Comparison of ENCODE assay signal across 20 cellular contexts in the genomic region with DNA sequence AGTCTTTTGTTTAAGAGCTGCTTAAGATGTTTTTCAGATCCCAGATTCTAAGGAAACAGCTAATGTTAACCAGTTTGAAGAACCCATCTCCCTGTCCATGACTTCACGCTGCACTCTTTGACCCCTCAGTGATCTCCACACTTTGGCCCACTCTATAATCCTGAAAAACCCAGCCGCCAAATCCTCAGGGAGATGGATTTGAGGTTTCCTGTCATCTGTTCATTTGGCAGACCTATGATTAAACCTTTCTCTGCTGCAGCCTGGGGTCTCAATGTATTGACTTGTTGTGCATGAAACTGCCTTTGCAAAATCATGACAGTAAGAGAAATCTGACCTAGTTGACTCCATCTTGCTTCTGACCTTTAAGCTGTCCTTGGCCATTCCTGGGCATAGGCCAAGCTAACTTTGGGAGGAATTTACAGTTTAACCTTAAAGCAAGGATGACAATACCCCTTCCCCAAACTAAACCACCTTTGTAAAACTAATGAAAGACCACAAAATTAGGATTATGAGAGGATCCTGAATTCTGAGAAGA. TPM values are rescaled to one million over a fixed set of nuclear protein-coding genes. Genes with fewer than 3 reads are reported as not detected.
DNase-seq lines count a peak whose midpoint lies in the region; ATAC-seq and TF ChIP-seq lines count a peak whose summit lies in the region.
"Had no signal": no experiment of that assay in that cellular context is flagged by ENCODE, and none has a peak within 500 bp of the region (broad histone marks: within the 10 kb centered on the region; RNA-seq: fewer than 3 reads in every experiment).

No MANE protein-coding gene starts in this region.

- H3K27ac ChIP-seq in WERI-Rb-1, result no peak overlapping the region
- no peak overlapping the region for H3K27ac ChIP-seq in trophoblast cell (ENCODE audit: low read depth, low read length)
- no peak overlapping the region for H3K27ac ChIP-seq in lower lobe of right lung
- H3K27ac ChIP-seq: BLaER1, GM23248 had no signal

- H3K79me1 ChIP-seq in trophoblast cell (ENCODE audit: low read length), result no peaks in the 10 kb centered on the region

- no peak overlapping the region for H3K27ac Mint-ChIP-seq in activated CD4-positive, alpha-beta T cell treated with anti-CD3 and anti-CD28 coated beads, Interleukin-2, amount 10 ng/mL, durations not matched to agents 24 days and 14 days
- H3K27ac Mint-ChIP-seq in T-helper 17 cell, result no peak overlapping the region
- H3K27ac Mint-ChIP-seq: CD14-positive monocyte; CD4-positive, alpha-beta memory T cell had no signal

- H4K12ac ChIP-seq in trophoblast cell (ENCODE audit: low read depth, low read length), result no peak overlapping the region

- peaks cover 0 to 5% of the 10 kb centered on the region in 2 experiments for H3K4me1 ChIP-seq in trophoblast cell (ENCODE audit: control insufficient read depth in 1 of 2, insufficient read depth in 2 of 2, low read length in 2 of 2)
- H3K4me1 ChIP-seq in lower lobe of right lung, result no peaks in the 10 kb centered on the region
- H3K4me1 ChIP-seq: BLaER1 had no signal

- peak overlapping the region; percentile 8 for H4K91ac ChIP-seq in trophoblast cell (ENCODE audit: low read depth, low read length)

- no peak overlapping the region for H3K18ac ChIP-seq in trophoblast cell (ENCODE audit: low read length)

- no peaks in the 10 kb centered on the region for H3K9me3 Mint-ChIP-seq in activated CD4-positive, alpha-beta T cell treated with anti-CD3 and anti-CD28 coated beads, Interleukin-2, amount 10 ng/mL, durations not matched to agents 24 days and 14 days
- H3K9me3 Mint-ChIP-seq: CD4-positive, alpha-beta memory T cell had no signal

- no CpG with 5 or more reads among the region's 2 CpGs for WGBS in trophoblast cell (ENCODE audit: extremely low coverage, insufficient coverage, insufficient read length)

- H4K8ac ChIP-seq in trophoblast cell (ENCODE audit: low read depth, low read length), result no peak overlapping the region

- no peak overlapping the region for H2BK5ac ChIP-seq in trophoblast cell (ENCODE audit: low read depth, low read length, poor library complexity)

- H3K23ac ChIP-seq in trophoblast cell (ENCODE audit: low read length), result no peak overlapping the region

- H3K79me2 ChIP-seq in trophoblast cell (ENCODE audit: control insufficient read depth, insufficient read depth, low read length, poor library complexity), result no peaks in the 10 kb centered on the region

- no peak overlapping the region for H3K14ac ChIP-seq in trophoblast cell (ENCODE audit: low read length)

- H2AFZ ChIP-seq in trophoblast cell (ENCODE audit: insufficient read depth, low read length, poor library complexity), result no peak overlapping the region
- H2AFZ ChIP-seq: GM23248 had no signal

- H2AK5ac ChIP-seq in trophoblast cell (ENCODE audit: low read length), result no peak overlapping the region

- H3K9ac ChIP-seq in trophoblast cell (ENCODE audit: low read length), result no peak overlapping the region
- H3K9ac ChIP-seq: BLaER1, GM23248 had no signal

- no peaks in the 10 kb centered on the region for H3K9me3 ChIP-seq in WERI-Rb-1 (ENCODE audit: severe bottlenecking)
- no peaks in the 10 kb centered on the region for H3K9me3 ChIP-seq in trophoblast cell (ENCODE audit: insufficient read depth, low read depth, low read length)
- no peaks in the 10 kb centered on the region for H3K9me3 ChIP-seq in T-helper 17 cell (ENCODE audit: control insufficient read depth, low read length, poor library complexity, severe bottlenecking)
- no peaks in the 10 kb centered on the region for H3K9me3 ChIP-seq in lower lobe of right lung
- H3K9me3 ChIP-seq: BLaER1 had no signal

- H3K4ac ChIP-seq in trophoblast cell (ENCODE audit: low read depth, low read length), result no peak overlapping the region

- H3K27me3 ChIP-seq in WERI-Rb-1 (ENCODE audit: insufficient read depth, low read depth, severe bottlenecking) (no peaks in the 10 kb centered on the region), trophoblast cell (ENCODE audit: insufficient read depth, low read length) (no peaks in the 10 kb centered on the region), lower lobe of right lung (ENCODE audit: low read depth) (no peaks in the 10 kb centered on the region)
- H3K27me3 ChIP-seq: BLaER1 had no signal

- H3K36me3 ChIP-seq in WERI-Rb-1 (no peaks in the 10 kb centered on the region), trophoblast cell (ENCODE audit: control insufficient read depth in 1 of 2, insufficient read depth in 2 of 2, low read length in 2 of 2) (no peaks in the 10 kb centered on the region), lower lobe of right lung (no peaks in the 10 kb centered on the region)
- H3K36me3 ChIP-seq: BLaER1 had no signal

- H3K4me1 Mint-ChIP-seq in activated CD4-positive, alpha-beta T cell treated with anti-CD3 and anti-CD28 coated beads, Interleukin-2, amount 10 ng/mL, durations not matched to agents 24 days and 14 days, result no peaks in the 10 kb centered on the region
- peaks cover 2% of the 10 kb centered on the region for H3K4me1 Mint-ChIP-seq in T-helper 17 cell
- H3K4me1 Mint-ChIP-seq: CD14-positive monocyte; CD4-positive, alpha-beta memory T cell had no signal

- H3K4me2 ChIP-seq in trophoblast cell (ENCODE audit: low read length), result no peak overlapping the region
- H3K4me2 ChIP-seq: BLaER1 had no signal

- intact Hi-C loops in activated CD4-positive, alpha-beta T cell treated with anti-CD3 and anti-CD28 coated beads, Interleukin-2, amount 10 ng/mL, durations not matched to agents 24 days and 14 days (cut with micrococcal nuclease), result no loop called here
- intact Hi-C loops in lower lobe of right lung (cut with DNase I), result no loop called here

- no peak overlapping the region for H2BK12ac ChIP-seq in trophoblast cell (ENCODE audit: low read length)

- H3K4me3 ChIP-seq in WERI-Rb-1 (ENCODE audit: low read depth, low read length), result no peak overlapping the region
- H3K4me3 ChIP-seq in trophoblast cell (ENCODE audit: low read depth, low read length), result no peak overlapping the region
- H3K4me3 ChIP-seq in lower lobe of right lung, result no peak overlapping the region
- H3K4me3 ChIP-seq: BLaER1, GM23248 had no signal

- H3K36me3 Mint-ChIP-seq in activated CD4-positive, alpha-beta T cell treated with anti-CD3 and anti-CD28 coated beads, Interleukin-2, amount 10 ng/mL, durations not matched to agents 24 days and 14 days (ENCODE audit: low read depth), result no peaks in the 10 kb centered on the region
- H3K36me3 Mint-ChIP-seq in T-helper 17 cell (ENCODE audit: low read depth), result no peaks in the 10 kb centered on the region
- H3K36me3 Mint-ChIP-seq: CD14-positive monocyte; CD4-positive, alpha-beta memory T cell had no signal

- peak; percentile 30 for DNase-seq in activated CD4-positive, alpha-beta T cell treated with anti-CD3 and anti-CD28 coated beads, Interleukin-2, amount 10 ng/mL, durations not matched to agents 24 days and 14 days
- no peak for DNase-seq in activated CD4-positive, alpha-beta T cell treated with anti-CD3 and anti-CD28 coated beads, Interleukin-2, amount 50 U/mL, for 1 hour
- DNase-seq in WERI-Rb-1 (peak; percentile 19), trophoblast cell (no peak), NCI-H345 treated with DMSO at 0.1 percent for 48 hours (lab: John Stamatoyannopoulos, UW; ENCODE audit: unreplicated experiment) (no peak), T-helper 17 cell (no peak), lower lobe of right lung (no peak)
- DNase-seq: 8988T; CD4-positive, alpha-beta memory T cell; DMS153; DMS79; GDM1; GM23248; HCEC 1CT had no signal

- H2BK120ac ChIP-seq in trophoblast cell (ENCODE audit: insufficient read depth, low read length, poor library complexity), result no peak overlapping the region

- peaks cover 13% of the 10 kb centered on the region for H3K27me3 Mint-ChIP-seq in activated CD4-positive, alpha-beta T cell treated with anti-CD3 and anti-CD28 coated beads, Interleukin-2, amount 10 ng/mL, durations not matched to agents 24 days and 14 days
- H3K27me3 Mint-ChIP-seq in T-helper 17 cell, result peaks cover 31% of the 10 kb centered on the region

- H3K4me3 Mint-ChIP-seq in activated CD4-positive, alpha-beta T cell treated with anti-CD3 and anti-CD28 coated beads, Interleukin-2, amount 10 ng/mL, durations not matched to agents 24 days and 14 days, result no peak overlapping the region
- H3K4me3 Mint-ChIP-seq in T-helper 17 cell, result no peak overlapping the region
- H3K4me3 Mint-ChIP-seq: CD14-positive monocyte; CD4-positive, alpha-beta memory T cell had no signal

- ATAC-seq in T-helper 17 cell (no peak), lower lobe of right lung (no peak)

- no peak for TF ChIP-seq CTCF in WERI-Rb-1 (IDR thresholded peaks at IDR 0.05; ENCODE audit: low read depth, low read length)
- TF ChIP-seq CTCF in lower lobe of right lung (IDR thresholded peaks at IDR 0.05), result no peak

RNA-seq across cellular contexts. Expression of a gene that starts 11.5 kb away (rescaled TPM):
- total RNA-seq in activated CD4-positive, alpha-beta T cell treated with anti-CD3 and anti-CD28 coated beads, Interleukin-2, amount 10 ng/mL, durations not matched to agents 24 days and 14 days, result not detected in 2 replicates
- polyA plus RNA-seq in trophoblast cell (2013), result 0.04 and 0.08 TPM in 2 replicates
- total RNA-seq in T-helper 17 cell (not detected), lower lobe of right lung (not detected)
- total RNA-seq: A673; CD4-positive, alpha-beta memory T cell; Daoy; GM23248; HT-29 had no signal
- polyA plus RNA-seq: AG04450; CD14-positive monocyte; CD4-positive, alpha-beta memory T cell; GM23248 had no signal

RNA-seq across cellular contexts. Expression of a gene that starts 13.9 kb away (rescaled TPM):
- 48.2 and 52.9 TPM in 2 replicates for total RNA-seq in activated CD4-positive, alpha-beta T cell treated with anti-CD3 and anti-CD28 coated beads, Interleukin-2, amount 10 ng/mL, durations not matched to agents 24 days and 14 days
- polyA plus RNA-seq in trophoblast cell (2013), result 25.7 and 27.6 TPM in 2 replicates
- total RNA-seq in T-helper 17 cell (10 to 100 TPM; 26.0 to 26.3 TPM), lower lobe of right lung (21.7 TPM)

RNA-seq across cellular contexts. Expression of a gene that starts 47.5 kb away (rescaled TPM):
- 0.14 TPM in 2 replicates for total RNA-seq in activated CD4-positive, alpha-beta T cell treated with anti-CD3 and anti-CD28 coated beads, Interleukin-2, amount 10 ng/mL, durations not matched to agents 24 days and 14 days
- 0.17 and 0.18 TPM in 2 replicates for polyA plus RNA-seq in trophoblast cell (2013)
- total RNA-seq in T-helper 17 cell, result not detected
- not detected for total RNA-seq in lower lobe of right lung
- total RNA-seq: CD4-positive, alpha-beta memory T cell; GM23248; HT-29 had no signal
- polyA plus RNA-seq: CD14-positive monocyte; CD4-positive, alpha-beta memory T cell; GM23248 had no signal

Comparison
In these comparisons a context has a peak if more than half of its experiments do, and no peak if none do; other contexts are left out.
1. DNase-seq: peak in activated CD4-positive, alpha-beta T cell treated with anti-CD3 and anti-CD28 coated beads, Interleukin-2, amount 10 ng/mL, durations not matched to agents 24 days and 14 days (single experiment) and WERI-Rb-1 (single experiment); none in activated CD4-positive, alpha-beta T cell treated with anti-CD3 and anti-CD28 coated beads, Interleukin-2, amount 50 U/mL, for 1 hour (single experiment), trophoblast cell (0 of 2), NCI-H345 treated with DMSO at 0.1 percent for 48 hours (single experiment), T-helper 17 cell (0 of 3) and lower lobe of right lung (single experiment).